Comparison of ENCODE assay signal across 36 cellular contexts in the genomic region with DNA sequence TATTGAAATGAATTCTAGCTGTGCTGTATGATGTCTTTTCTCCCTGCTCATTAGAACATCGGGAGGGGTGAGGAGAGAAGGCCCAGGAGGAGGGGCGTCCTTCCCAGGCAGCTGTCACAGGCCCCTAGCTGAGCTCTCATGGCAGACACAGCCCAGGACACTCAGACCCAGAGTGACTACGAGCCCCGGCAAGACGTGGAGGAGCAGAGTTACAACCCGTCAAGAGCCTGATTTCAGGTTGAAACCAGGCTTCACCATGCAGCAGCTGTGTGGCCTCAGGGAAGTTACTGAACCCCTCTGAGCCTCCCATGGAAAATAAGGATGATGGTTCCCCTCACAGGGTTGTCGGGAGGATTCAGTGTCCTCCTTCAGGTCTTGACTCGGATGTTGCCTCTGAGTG.
"Had no signal": no experiment of that assay in that cellular context is flagged by ENCODE, and none has a peak within 500 bp of the region (broad histone marks: within the 10 kb centered on the region; RNA-seq: fewer than 3 reads in every experiment).

No MANE protein-coding gene starts in this region.

- H3K27me3 Mint-ChIP-seq: activated CD4-positive, alpha-beta memory T cell treated with anti-CD3 and anti-CD28 coated beads for 36 hours; activated CD4-positive, alpha-beta T cell treated with anti-CD3 and anti-CD28 coated beads, Interleukin-2, amount 10 ng/mL, durations not matched to agents 24 days and 14 days; activated naive CD8-positive, alpha-beta T cell treated with anti-CD3 and anti-CD28 coated beads for 36 hours; stimulated activated naive CD8-positive, alpha-beta T cell treated with anti-CD3 and anti-CD28 coated beads, Interleukin-15, amount 100 ng/mL, for 72 hours had no signal

- H3K27me3 ChIP-seq: adrenal gland, colonic mucosa, left lung, pancreas, sigmoid colon had no signal

- H3K9me3 Mint-ChIP-seq: activated CD4-positive, alpha-beta memory T cell treated with anti-CD3 and anti-CD28 coated beads for 36 hours; activated CD4-positive, alpha-beta T cell treated with anti-CD3 and anti-CD28 coated beads, Interleukin-2, amount 10 ng/mL, durations not matched to agents 24 days and 14 days; activated naive CD4-positive, alpha-beta T cell treated with anti-CD3 and anti-CD28 coated beads for 36 hours; activated naive CD8-positive, alpha-beta T cell treated with anti-CD3 and anti-CD28 coated beads for 36 hours; activated T-helper 1 cell treated with anti-CD3 and anti-CD28 coated beads, Interleukin-12 subunit alpha, Interleukin-12 subunit beta, Interleukin-2, Interleukin-4 antibody, amounts not matched to agents 30 ng/mL and 10 ng/mL and 1 ng/mL, durations not matched to agents 14 hours and 24 hours and 36 hours; natural killer cell treated with Interleukin-12 subunit alpha and Interleukin-12 subunit beta and Interleukin-15 and Interleukin-18, amount 100 ng/mL, for 72 hours; stimulated activated memory B cell treated with anti-CD40 and anti-IgM and Interleukin-4, amounts not matched to agents 10 μg/mL and 1 μg/mL and 100 μg/mL, for 72 hours; stimulated activated naive CD8-positive, alpha-beta T cell treated with anti-CD3 and anti-CD28 coated beads, Interleukin-15, amount 100 ng/mL, for 72 hours; T-helper 1 cell treated with Interleukin-12 subunit alpha and Interleukin-12 subunit beta and Interleukin-4 antibody, amounts not matched to agents 30 μg/mL and 1 μg/mL, for 36 hours had no signal

- H3K4me1 ChIP-seq: adrenal gland, body of pancreas, colonic mucosa, left lung, lower lobe of right lung, pancreas, prostate gland, tibial artery had no signal

- FAIRE-seq: frontal cortex, islet of Langerhans, pancreas, TTC549 had no signal

- H3K4me3 ChIP-seq: adrenal gland, body of pancreas, colonic mucosa, left lung, lower lobe of right lung, pancreas, prostate gland, sigmoid colon, smooth muscle cell, tibial artery had no signal

- H3K9me3 ChIP-seq: adrenal gland, body of pancreas, colonic mucosa, left lung, lower lobe of right lung, pancreas, prostate gland, sigmoid colon, tibial artery had no signal

- H3K27ac Mint-ChIP-seq: activated CD4-positive, alpha-beta memory T cell treated with anti-CD3 and anti-CD28 coated beads for 36 hours; activated CD4-positive, alpha-beta T cell treated with anti-CD3 and anti-CD28 coated beads, Interleukin-2, amount 10 ng/mL, durations not matched to agents 24 days and 14 days; activated naive CD4-positive, alpha-beta T cell treated with anti-CD3 and anti-CD28 coated beads for 36 hours; activated naive CD8-positive, alpha-beta T cell treated with anti-CD3 and anti-CD28 coated beads for 36 hours; activated T-helper 1 cell treated with anti-CD3 and anti-CD28 coated beads, Interleukin-12 subunit alpha, Interleukin-12 subunit beta, Interleukin-2, Interleukin-4 antibody, amounts not matched to agents 30 ng/mL and 10 ng/mL and 1 ng/mL, durations not matched to agents 14 hours and 24 hours and 36 hours; natural killer cell treated with Interleukin-12 subunit alpha and Interleukin-12 subunit beta and Interleukin-15 and Interleukin-18, amount 100 ng/mL, for 72 hours; stimulated activated memory B cell treated with anti-CD40 and anti-IgM and Interleukin-4, amounts not matched to agents 10 μg/mL and 1 μg/mL and 100 μg/mL, for 72 hours; T-helper 1 cell treated with Interleukin-12 subunit alpha and Interleukin-12 subunit beta and Interleukin-4 antibody, amounts not matched to agents 30 μg/mL and 1 μg/mL, for 36 hours had no signal

- H3K27ac ChIP-seq: adrenal gland, body of pancreas, colonic mucosa, left lung, lower lobe of right lung, pancreas, prostate gland, sigmoid colon, tibial artery, VCaP had no signal

- ATAC-seq: activated CD4-positive, CD25-positive, alpha-beta regulatory T cell treated with anti-CD3 and anti-CD28 coated beads, Interleukin-2, amount 50 U/mL, for 24 hours; body of pancreas; left lung; lower lobe of right lung; natural killer cell treated with Interleukin-12 subunit alpha and Interleukin-12 subunit beta and Interleukin-15 and Interleukin-18, amount 100 ng/mL, for 72 hours; pancreas; stimulated activated memory B cell treated with anti-CD40 and anti-IgM and Interleukin-4, amounts not matched to agents 10 μg/mL and 1 μg/mL and 100 μg/mL, for 72 hours; stimulated activated naive CD8-positive, alpha-beta T cell treated with anti-CD3 and anti-CD28 coated beads, Interleukin-15, amount 100 ng/mL, for 72 hours had no signal

- H3K36me3 ChIP-seq: adrenal gland, colonic mucosa, left lung, lower lobe of right lung, pancreas, prostate gland, sigmoid colon, tibial artery had no signal

- H3K4me1 Mint-ChIP-seq: activated CD4-positive, alpha-beta T cell treated with anti-CD3 and anti-CD28 coated beads, Interleukin-2, amount 10 ng/mL, durations not matched to agents 24 days and 14 days; activated naive CD8-positive, alpha-beta T cell treated with anti-CD3 and anti-CD28 coated beads for 36 hours; stimulated activated memory B cell treated with anti-CD40 and anti-IgM and Interleukin-4, amounts not matched to agents 10 μg/mL and 1 μg/mL and 100 μg/mL, for 72 hours; stimulated activated naive CD8-positive, alpha-beta T cell treated with anti-CD3 and anti-CD28 coated beads, Interleukin-15, amount 100 ng/mL, for 72 hours had no signal

- H3K4me3 Mint-ChIP-seq: activated CD4-positive, alpha-beta memory T cell treated with anti-CD3 and anti-CD28 coated beads for 36 hours; activated CD4-positive, alpha-beta T cell treated with anti-CD3 and anti-CD28 coated beads, Interleukin-2, amount 10 ng/mL, durations not matched to agents 24 days and 14 days; activated naive CD4-positive, alpha-beta T cell treated with anti-CD3 and anti-CD28 coated beads for 36 hours; activated naive CD8-positive, alpha-beta T cell treated with anti-CD3 and anti-CD28 coated beads for 36 hours; activated T-helper 1 cell treated with anti-CD3 and anti-CD28 coated beads, Interleukin-12 subunit alpha, Interleukin-12 subunit beta, Interleukin-2, Interleukin-4 antibody, amounts not matched to agents 30 ng/mL and 10 ng/mL and 1 ng/mL, durations not matched to agents 14 hours and 24 hours and 36 hours; natural killer cell treated with Interleukin-12 subunit alpha and Interleukin-12 subunit beta and Interleukin-15 and Interleukin-18, amount 100 ng/mL, for 72 hours; stimulated activated memory B cell treated with anti-CD40 and anti-IgM and Interleukin-4, amounts not matched to agents 10 μg/mL and 1 μg/mL and 100 μg/mL, for 72 hours; stimulated activated naive CD8-positive, alpha-beta T cell treated with anti-CD3 and anti-CD28 coated beads, Interleukin-15, amount 100 ng/mL, for 72 hours; T-helper 1 cell treated with Interleukin-12 subunit alpha and Interleukin-12 subunit beta and Interleukin-4 antibody, amounts not matched to agents 30 μg/mL and 1 μg/mL, for 36 hours had no signal

- DNase-seq: activated CD4-positive, alpha-beta memory T cell treated with anti-CD3 and anti-CD28 coated beads for 36 hours; activated CD4-positive, alpha-beta T cell treated with anti-CD3 and anti-CD28 coated beads, Interleukin-2, amount 10 ng/mL, durations not matched to agents 24 days and 14 days; activated CD8-positive, alpha-beta memory T cell treated with anti-CD3 and anti-CD28 coated beads, Interleukin-2, amount 50 U/mL, for 4 hours; activated effector memory CD4-positive, alpha-beta T cell treated with anti-CD3 and anti-CD28 coated beads, Interleukin-2, amount 50 U/mL, for 16 hours; activated naive CD4-positive, alpha-beta T cell treated with anti-CD3 and anti-CD28 coated beads for 36 hours; activated naive CD8-positive, alpha-beta T cell treated with anti-CD3 and anti-CD28 coated beads for 36 hours; activated T-cell treated with anti-CD3 and anti-CD28 coated beads, Interleukin-2, amount 50 U/mL, for 1 hour; adrenal gland; body of pancreas; cerebellar nuclear complex; colonic mucosa; effector memory CD4-positive, alpha-beta T cell; left lung; lower lobe of right lung; mesenchymal stem cell; pancreas; retina; sigmoid colon; stimulated activated CD4-positive, alpha-beta T cell treated with anti-CD3 and anti-CD28 coated beads, Interleukin-1b, Interleukin-23, amount 100 ng/mL, for 48 hours; stimulated activated CD4-positive, alpha-beta T cell treated with anti-CD3 and anti-CD28 coated beads, Interleukin-4, amount 100 ng/mL, for 4 hours; stimulated activated CD8-positive, alpha-beta memory T cell treated with anti-CD3 and anti-CD28 coated beads, Interleukin-4, amount 100 ng/mL, for 48 hours; stimulated activated naive CD8-positive, alpha-beta T cell treated with anti-CD3 and anti-CD28 coated beads, Interleukin-15, amount 100 ng/mL, for 72 hours; substantia nigra; T-helper 9 cell; tibial artery had no signal

- H3K36me3 Mint-ChIP-seq: activated CD4-positive, alpha-beta memory T cell treated with anti-CD3 and anti-CD28 coated beads for 36 hours; activated naive CD8-positive, alpha-beta T cell treated with anti-CD3 and anti-CD28 coated beads for 36 hours; natural killer cell treated with Interleukin-12 subunit alpha and Interleukin-12 subunit beta and Interleukin-15 and Interleukin-18, amount 100 ng/mL, for 72 hours; stimulated activated memory B cell treated with anti-CD40 and anti-IgM and Interleukin-4, amounts not matched to agents 10 μg/mL and 1 μg/mL and 100 μg/mL, for 72 hours had no signal
